In the genomic region with DNA sequence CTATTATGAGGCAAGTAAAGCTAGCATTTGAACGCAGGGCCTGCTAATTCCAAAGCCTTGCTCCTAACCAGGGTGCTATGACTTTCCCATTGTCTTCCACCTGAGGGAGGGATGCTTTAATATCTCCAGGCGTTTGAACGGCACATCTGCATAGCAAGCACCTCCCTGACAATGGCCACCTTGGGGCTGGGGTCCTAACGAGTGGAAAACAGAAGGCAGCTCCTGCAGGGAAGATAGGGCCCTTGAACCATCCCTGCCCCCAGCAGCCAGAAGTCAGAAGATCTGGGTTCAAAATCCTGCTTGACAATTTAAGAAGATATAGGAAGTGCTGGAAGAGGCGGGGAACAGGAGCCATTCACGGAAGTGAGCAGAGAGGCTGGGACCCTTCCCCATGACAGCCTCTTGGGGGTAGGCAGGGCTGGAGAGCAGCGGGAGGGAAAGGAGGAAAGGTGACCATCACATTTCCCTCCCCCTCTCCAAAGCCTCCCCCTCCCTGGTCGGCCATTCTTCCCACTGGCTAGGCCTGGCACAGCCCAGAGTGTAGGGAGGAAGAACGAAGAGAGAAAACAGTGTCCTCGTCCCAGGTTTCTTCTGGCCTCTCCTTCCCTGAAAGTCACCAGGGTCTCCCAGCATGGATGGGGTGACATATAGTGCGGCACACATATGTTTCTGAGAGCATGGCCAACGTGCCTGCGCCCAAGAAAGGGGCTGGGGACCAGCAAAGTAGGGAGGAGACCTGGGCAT, we compare ENCODE assay signal across 1 cellular context.
TF ChIP-seq lines count a peak whose summit lies in the region.

No MANE protein-coding gene starts in this region.

TF ChIP-seq in HepG2, 621 proteins besides CTCF, POLR2A, EP300 and RAD21 (continued from another document):
- TF ChIP-seq, protein P1, sequence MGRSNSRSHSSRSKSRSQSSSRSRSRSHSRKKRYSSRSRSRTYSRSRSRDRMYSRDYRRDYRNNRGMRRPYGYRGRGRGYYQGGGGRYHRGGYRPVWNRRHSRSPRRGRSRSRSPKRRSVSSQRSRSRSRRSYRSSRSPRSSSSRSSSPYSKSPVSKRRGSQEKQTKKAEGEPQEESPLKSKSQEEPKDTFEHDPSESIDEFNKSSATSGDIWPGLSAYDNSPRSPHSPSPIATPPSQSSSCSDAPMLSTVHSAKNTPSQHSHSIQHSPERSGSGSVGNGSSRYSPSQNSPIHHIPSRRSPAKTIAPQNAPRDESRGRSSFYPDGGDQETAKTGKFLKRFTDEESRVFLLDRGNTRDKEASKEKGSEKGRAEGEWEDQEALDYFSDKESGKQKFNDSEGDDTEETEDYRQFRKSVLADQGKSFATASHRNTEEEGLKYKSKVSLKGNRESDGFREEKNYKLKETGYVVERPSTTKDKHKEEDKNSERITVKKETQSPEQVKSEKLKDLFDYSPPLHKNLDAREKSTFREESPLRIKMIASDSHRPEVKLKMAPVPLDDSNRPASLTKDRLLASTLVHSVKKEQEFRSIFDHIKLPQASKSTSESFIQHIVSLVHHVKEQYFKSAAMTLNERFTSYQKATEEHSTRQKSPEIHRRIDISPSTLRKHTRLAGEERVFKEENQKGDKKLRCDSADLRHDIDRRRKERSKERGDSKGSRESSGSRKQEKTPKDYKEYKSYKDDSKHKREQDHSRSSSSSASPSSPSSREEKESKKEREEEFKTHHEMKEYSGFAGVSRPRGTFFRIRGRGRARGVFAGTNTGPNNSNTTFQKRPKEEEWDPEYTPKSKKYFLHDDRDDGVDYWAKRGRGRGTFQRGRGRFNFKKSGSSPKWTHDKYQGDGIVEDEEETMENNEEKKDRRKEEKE (IDR thresholded peaks at IDR 0.05): no peak
- no peak for TF ChIP-seq ZNF724P (CRISPR knock-in tag; IDR thresholded peaks at IDR 0.05; ENCODE audit: borderline replicate concordance)
- TF ChIP-seq, protein P2, sequence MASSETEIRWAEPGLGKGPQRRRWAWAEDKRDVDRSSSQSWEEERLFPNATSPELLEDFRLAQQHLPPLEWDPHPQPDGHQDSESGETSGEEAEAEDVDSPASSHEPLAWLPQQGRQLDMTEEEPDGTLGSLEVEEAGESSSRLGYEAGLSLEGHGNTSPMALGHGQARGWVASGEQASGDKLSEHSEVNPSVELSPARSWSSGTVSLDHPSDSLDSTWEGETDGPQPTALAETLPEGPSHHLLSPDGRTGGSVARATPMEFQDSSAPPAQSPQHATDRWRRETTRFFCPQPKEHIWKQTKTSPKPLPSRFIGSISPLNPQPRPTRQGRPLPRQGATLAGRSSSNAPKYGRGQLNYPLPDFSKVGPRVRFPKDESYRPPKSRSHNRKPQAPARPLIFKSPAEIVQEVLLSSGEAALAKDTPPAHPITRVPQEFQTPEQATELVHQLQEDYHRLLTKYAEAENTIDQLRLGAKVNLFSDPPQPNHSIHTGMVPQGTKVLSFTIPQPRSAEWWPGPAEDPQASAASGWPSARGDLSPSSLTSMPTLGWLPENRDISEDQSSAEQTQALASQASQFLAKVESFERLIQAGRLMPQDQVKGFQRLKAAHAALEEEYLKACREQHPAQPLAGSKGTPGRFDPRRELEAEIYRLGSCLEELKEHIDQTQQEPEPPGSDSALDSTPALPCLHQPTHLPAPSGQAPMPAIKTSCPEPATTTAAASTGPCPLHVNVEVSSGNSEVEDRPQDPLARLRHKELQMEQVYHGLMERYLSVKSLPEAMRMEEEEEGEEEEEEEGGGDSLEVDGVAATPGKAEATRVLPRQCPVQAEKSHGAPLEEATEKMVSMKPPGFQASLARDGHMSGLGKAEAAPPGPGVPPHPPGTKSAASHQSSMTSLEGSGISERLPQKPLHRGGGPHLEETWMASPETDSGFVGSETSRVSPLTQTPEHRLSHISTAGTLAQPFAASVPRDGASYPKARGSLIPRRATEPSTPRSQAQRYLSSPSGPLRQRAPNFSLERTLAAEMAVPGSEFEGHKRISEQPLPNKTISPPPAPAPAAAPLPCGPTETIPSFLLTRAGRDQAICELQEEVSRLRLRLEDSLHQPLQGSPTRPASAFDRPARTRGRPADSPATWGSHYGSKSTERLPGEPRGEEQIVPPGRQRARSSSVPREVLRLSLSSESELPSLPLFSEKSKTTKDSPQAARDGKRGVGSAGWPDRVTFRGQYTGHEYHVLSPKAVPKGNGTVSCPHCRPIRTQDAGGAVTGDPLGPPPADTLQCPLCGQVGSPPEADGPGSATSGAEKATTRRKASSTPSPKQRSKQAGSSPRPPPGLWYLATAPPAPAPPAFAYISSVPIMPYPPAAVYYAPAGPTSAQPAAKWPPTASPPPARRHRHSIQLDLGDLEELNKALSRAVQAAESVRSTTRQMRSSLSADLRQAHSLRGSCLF (CRISPR knock-in tag; IDR thresholded peaks at IDR 0.05; ENCODE audit: borderline replicate concordance): no peak
TF ChIP-seq in HepG2: peak in this region for 0.
